34 cellular contexts compared by ENCODE assay signal in genomic region chr2:108983610-108984009, GRCh38. TPM values are rescaled to one million over a fixed set of nuclear protein-coding genes. Genes with fewer than 3 reads are reported as not detected.
"Had no signal": no experiment of that assay in that cellular context is flagged by ENCODE, and none has a peak within 500 bp of the region (broad histone marks: within the 10 kb centered on the region; RNA-seq: fewer than 3 reads in every experiment).

No MANE protein-coding gene starts in this region.

- H3K79me2 ChIP-seq: hepatocyte had no signal

- H3K9me3 ChIP-seq: ascending aorta, breast epithelium, esophagus squamous epithelium, gastroesophageal sphincter, heart right ventricle had no signal

- H3K27ac ChIP-seq: ascending aorta, breast epithelium, coronary artery, epithelial cell of prostate, esophagus squamous epithelium, gastroesophageal sphincter, heart right ventricle, hepatocyte had no signal

- FAIRE-seq: endometrium, endothelial cell of umbilical vein had no signal

- H3K4me1 ChIP-seq: ascending aorta, breast epithelium, gastroesophageal sphincter, heart right ventricle had no signal

- H3K27me3 ChIP-seq: ascending aorta had no signal

- H3K4me3 ChIP-seq: ascending aorta, breast epithelium, coronary artery, esophagus squamous epithelium, gastroesophageal sphincter, heart right ventricle, hepatocyte had no signal

- H3K36me3 ChIP-seq: ascending aorta, breast epithelium, esophagus squamous epithelium, gastroesophageal sphincter, heart right ventricle had no signal

- DNase-seq: activated CD4-positive, alpha-beta memory T cell treated with anti-CD3 and anti-CD28 coated beads for 36 hours; activated CD4-positive, alpha-beta T cell treated with anti-CD3 and anti-CD28 coated beads for 36 hours; activated CD4-positive, alpha-beta T cell treated with anti-CD3 and anti-CD28 coated beads, Interleukin-2, amount 10 ng/mL, durations not matched to agents 24 days and 14 days; activated CD4-positive, CD25-positive, alpha-beta regulatory T cell; activated CD4-positive, CD25-positive, alpha-beta regulatory T cell treated with anti-CD3 and anti-CD28 coated beads, Interleukin-2, amount 50 U/mL, for 72 hours; activated CD8-positive, alpha-beta memory T cell treated with anti-CD3 and anti-CD28 coated beads, Interleukin-2, amount 10 ng/mL, durations not matched to agents 7 days and 5 days; activated CD8-positive, alpha-beta memory T cell treated with anti-CD3 and anti-CD28 coated beads, Interleukin-2, amount 50 U/mL, for 4 hours; activated CD8-positive, alpha-beta T cell treated with anti-CD3 and anti-CD28 coated beads, Interleukin-2, amount 10 ng/mL, durations not matched to agents 7 days and 5 days; activated gamma-delta T cell treated with Interleukin-2 at 50 U/mL for 16 hours; activated naive CD4-positive, alpha-beta T cell treated with Interleukin-2 at 50 U/mL for 16 hours; activated naive CD8-positive, alpha-beta T cell treated with anti-CD3 and anti-CD28 coated beads, Interleukin-2, amount 10 ng/mL, durations not matched to agents 7 days and 5 days; activated T-cell treated with anti-CD3 and anti-CD28 coated beads, Interleukin-2, amount 50 U/mL, for 1 hour; activated T-cell treated with anti-CD3 and anti-CD28 coated beads, Interleukin-2, amount 50 U/mL, for 48 hours; effector CD4-positive, alpha-beta T cell; esophagus squamous epithelium; foreskin melanocyte; heart right ventricle; T-helper 1 cell; T-helper 17 cell; T1000 had no signal

- H2AFZ ChIP-seq: hepatocyte had no signal

- H3K4me2 ChIP-seq: hepatocyte had no signal

- ATAC-seq: activated CD4-positive, alpha-beta T cell treated with anti-CD3 and anti-CD28 coated beads for 36 hours; activated CD8-positive, alpha-beta memory T cell treated with anti-CD3 and anti-CD28 coated beads, Interleukin-2, amount 10 ng/mL, durations not matched to agents 7 days and 5 days; activated CD8-positive, alpha-beta T cell treated with anti-CD3 and anti-CD28 coated beads, Interleukin-2, amount 10 ng/mL, durations not matched to agents 7 days and 5 days; activated naive CD4-positive, alpha-beta T cell treated with anti-CD3 and anti-CD28 coated beads, Interleukin-2, amount 50 U/mL, for 72 hours; gastroesophageal sphincter; heart right ventricle; T-helper 17 cell had no signal

RNA-seq across cellular contexts. Expression of gene EDAR, which starts 5.4 kb away (rescaled TPM):
- total RNA-seq: activated CD8-positive, alpha-beta memory T cell treated with anti-CD3 and anti-CD28 coated beads, Interleukin-2, amount 10 ng/mL, durations not matched to agents 7 days and 5 days; activated CD8-positive, alpha-beta T cell treated with anti-CD3 and anti-CD28 coated beads, Interleukin-2, amount 10 ng/mL, durations not matched to agents 7 days and 5 days; ascending aorta; cardiac septum; cerebellum; endothelial cell of umbilical vein; fibroblast of lung; fibroblast of villous mesenchyme; glomerular endothelial cell had no signal
- polyA plus RNA-seq: endothelial cell of umbilical vein, fibroblast of lung, heart right ventricle had no signal
